21 cellular contexts compared by ENCODE assay signal in the genomic region with DNA sequence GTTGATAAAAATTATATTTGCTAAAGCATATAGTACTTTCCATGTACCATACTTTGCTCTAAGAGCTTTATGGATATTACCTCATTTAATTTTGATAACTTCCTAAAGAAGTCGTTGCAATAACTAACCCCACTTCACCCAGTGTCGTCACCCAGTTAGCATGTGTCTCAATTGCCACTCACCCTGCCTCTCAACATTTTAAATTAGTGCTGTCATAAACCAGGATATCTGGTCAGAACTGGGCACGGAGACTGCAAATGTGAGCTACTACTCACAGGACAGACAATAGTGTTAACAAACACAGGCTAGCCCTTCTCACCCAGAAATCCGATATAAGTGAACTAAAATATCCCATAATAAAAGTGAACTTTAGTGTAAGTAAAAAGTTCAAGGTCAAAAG.
DNase-seq lines count a peak whose midpoint lies in the region; ATAC-seq and TF ChIP-seq lines count a peak whose summit lies in the region.
"Had no signal": no experiment of that assay in that cellular context is flagged by ENCODE, and none has a peak within 500 bp of the region (broad histone marks: within the 10 kb centered on the region; RNA-seq: fewer than 3 reads in every experiment).

No MANE protein-coding gene starts in this region.

- no peaks in the 10 kb centered on the region for H3K27me3 ChIP-seq in left lung
- no peaks in the 10 kb centered on the region for H3K27me3 ChIP-seq in WERI-Rb-1 (ENCODE audit: insufficient read depth, low read depth, severe bottlenecking)
- H3K27me3 ChIP-seq: ascending aorta, BLaER1, gastroesophageal sphincter, ovary, stomach, transverse colon had no signal

- intact Hi-C loops in activated naive CD4-positive, alpha-beta T cell treated with anti-CD3 and anti-CD28 coated beads for 36 hours (cut with micrococcal nuclease) = loop anchor here (2.0 kb wide), 2 partner anchors 183 to 283 kb away; no protein-coding TSS in a partner anchor
- intact Hi-C loops in left lung (cut with DNase I) = loop anchor here in 1 of 2 donors (10.0 kb wide), 1 partner anchor 889 kb away; no protein-coding TSS in a partner anchor

- no peaks in the 10 kb centered on the region for H3K36me3 ChIP-seq in left lung
- H3K36me3 ChIP-seq in WERI-Rb-1 = no peaks in the 10 kb centered on the region
- H3K36me3 ChIP-seq: ovary, stomach, transverse colon had no signal

- H3K27ac ChIP-seq in left lung (peak overlapping the region; percentile 45 to 72), WERI-Rb-1 (no peak overlapping the region)
- H3K27ac ChIP-seq: ascending aorta, BLaER1, gastroesophageal sphincter, ovary, stomach had no signal

- H3K27me3 Mint-ChIP-seq in activated naive CD4-positive, alpha-beta T cell treated with anti-CD3 and anti-CD28 coated beads, Interleukin-2, amount 10 ng/mL, durations not matched to agents 7 days and 5 days = no peaks in the 10 kb centered on the region
- H3K27me3 Mint-ChIP-seq in activated naive CD4-positive, alpha-beta T cell treated with anti-CD3 and anti-CD28 coated beads for 36 hours (ENCODE audit: low read depth) = no peaks in the 10 kb centered on the region
- H3K27me3 Mint-ChIP-seq in T-helper 17 cell (no peaks in the 10 kb centered on the region), type B pancreatic cell (no peaks in the 10 kb centered on the region)
- H3K27me3 Mint-ChIP-seq: activated CD8-positive, alpha-beta T cell treated with anti-CD3 and anti-CD28 coated beads for 36 hours; central memory CD8-positive, alpha-beta T cell had no signal

- no peak overlapping the region for H3K4me3 Mint-ChIP-seq in activated naive CD4-positive, alpha-beta T cell treated with anti-CD3 and anti-CD28 coated beads, Interleukin-2, amount 10 ng/mL, durations not matched to agents 7 days and 5 days
- H3K4me3 Mint-ChIP-seq in activated naive CD4-positive, alpha-beta T cell treated with anti-CD3 and anti-CD28 coated beads for 36 hours = no peak overlapping the region
- H3K4me3 Mint-ChIP-seq in T-helper 17 cell = peak overlapping the region; percentile 39
- no peak overlapping the region for H3K4me3 Mint-ChIP-seq in type B pancreatic cell

- no peak for DNase-seq in activated naive CD4-positive, alpha-beta T cell treated with anti-CD3 and anti-CD28 coated beads, Interleukin-2, amount 10 ng/mL, durations not matched to agents 7 days and 5 days
- DNase-seq in activated naive CD4-positive, alpha-beta T cell treated with anti-CD3 and anti-CD28 coated beads for 36 hours = no peak
- DNase-seq in T-helper 17 cell (no peak), left lung (peak in 1 of 2 donors; percentile 43), type B pancreatic cell (ENCODE audit: extremely low spot score, unreplicated experiment) (no peak), WERI-Rb-1 (no peak), DMS114 treated with DMSO at 0.1 percent for 48 hours (lab: John Stamatoyannopoulos, UW; ENCODE audit: unreplicated experiment) (no peak), LoVo (ENCODE audit: low spot score) (no peak)
- DNase-seq: activated CD8-positive, alpha-beta T cell treated with anti-CD3 and anti-CD28 coated beads for 36 hours; DMS 273 treated with DMSO at 0.1 percent for 48 hours; islet precursor cell; NCI-H1105; NCI-H2081 treated with DMSO at 0.1 percent for 48 hours; NCI-H524 treated with DMSO at 0.1 percent for 48 hours; ovary; stomach; transverse colon had no signal

- TF ChIP-seq CTCF in left lung (IDR thresholded peaks at IDR 0.05) (no peak), type B pancreatic cell (conservative IDR thresholded peaks at IDR 0.05) (no peak), WERI-Rb-1 (IDR thresholded peaks at IDR 0.05; ENCODE audit: low read depth, low read length) (no peak)

- H3K27ac Mint-ChIP-seq in activated naive CD4-positive, alpha-beta T cell treated with anti-CD3 and anti-CD28 coated beads, Interleukin-2, amount 10 ng/mL, durations not matched to agents 7 days and 5 days = peak overlapping the region; percentile 64
- no peak overlapping the region for H3K27ac Mint-ChIP-seq in activated naive CD4-positive, alpha-beta T cell treated with anti-CD3 and anti-CD28 coated beads for 36 hours
- H3K27ac Mint-ChIP-seq in T-helper 17 cell = peak overlapping the region; percentile 86
- H3K27ac Mint-ChIP-seq in type B pancreatic cell = peak overlapping the region; percentile 99

- peaks cover 47% of the 10 kb centered on the region for H3K4me1 Mint-ChIP-seq in activated naive CD4-positive, alpha-beta T cell treated with anti-CD3 and anti-CD28 coated beads, Interleukin-2, amount 10 ng/mL, durations not matched to agents 7 days and 5 days
- peaks cover 35% of the 10 kb centered on the region for H3K4me1 Mint-ChIP-seq in activated naive CD4-positive, alpha-beta T cell treated with anti-CD3 and anti-CD28 coated beads for 36 hours (ENCODE audit: low read depth)
- H3K4me1 Mint-ChIP-seq in T-helper 17 cell = peaks cover 19% of the 10 kb centered on the region
- peaks cover 18% of the 10 kb centered on the region for H3K4me1 Mint-ChIP-seq in type B pancreatic cell (ENCODE audit: unreplicated experiment)

- H3K36me3 Mint-ChIP-seq in activated naive CD4-positive, alpha-beta T cell treated with anti-CD3 and anti-CD28 coated beads, Interleukin-2, amount 10 ng/mL, durations not matched to agents 7 days and 5 days = peaks cover 26% of the 10 kb centered on the region
- peaks cover 8% of the 10 kb centered on the region for H3K36me3 Mint-ChIP-seq in activated naive CD4-positive, alpha-beta T cell treated with anti-CD3 and anti-CD28 coated beads for 36 hours (ENCODE audit: low read depth)
- H3K36me3 Mint-ChIP-seq in T-helper 17 cell (ENCODE audit: low read depth) (peaks cover 8% of the 10 kb centered on the region), type B pancreatic cell (peaks cover 13% of the 10 kb centered on the region)

- no peaks in the 10 kb centered on the region for H3K4me1 ChIP-seq in left lung
- H3K4me1 ChIP-seq: ascending aorta, BLaER1, gastroesophageal sphincter had no signal

- H3K9me3 Mint-ChIP-seq in activated naive CD4-positive, alpha-beta T cell treated with anti-CD3 and anti-CD28 coated beads, Interleukin-2, amount 10 ng/mL, durations not matched to agents 7 days and 5 days = peaks cover 3% of the 10 kb centered on the region
- H3K9me3 Mint-ChIP-seq in activated naive CD4-positive, alpha-beta T cell treated with anti-CD3 and anti-CD28 coated beads for 36 hours = no peaks in the 10 kb centered on the region
- H3K9me3 Mint-ChIP-seq in type B pancreatic cell = no peaks in the 10 kb centered on the region
- H3K9me3 Mint-ChIP-seq: activated CD8-positive, alpha-beta T cell treated with anti-CD3 and anti-CD28 coated beads for 36 hours; central memory CD8-positive, alpha-beta T cell had no signal

- CTCF ChIA-PET in activated naive CD4-positive, alpha-beta T cell treated with anti-CD3 and anti-CD28 coated beads, Interleukin-2, amount 10 ng/mL, durations not matched to agents 7 days and 5 days (lab: Charles Lee) = interaction anchor here (1.9 kb wide), 1 partner anchor 474 kb away, joined by 6 read pairs; no protein-coding TSS in a partner anchor
- CTCF ChIA-PET in activated naive CD4-positive, alpha-beta T cell treated with anti-CD3 and anti-CD28 coated beads for 36 hours (lab: Charles Lee) = no interaction called here

- ATAC-seq in T-helper 17 cell = no peak
- ATAC-seq in left lung = peak; percentile 85
- ATAC-seq: gastroesophageal sphincter had no signal

- no peak overlapping the region for H3K4me3 ChIP-seq in left lung
- H3K4me3 ChIP-seq in WERI-Rb-1 (ENCODE audit: low read depth, low read length) = no peak overlapping the region
- H3K4me3 ChIP-seq: ascending aorta, BLaER1, gastroesophageal sphincter, ovary, stomach, transverse colon had no signal

- H3K9me3 ChIP-seq in T-helper 17 cell (ENCODE audit: control insufficient read depth, low read length, poor library complexity, severe bottlenecking) = no peaks in the 10 kb centered on the region
- no peaks in the 10 kb centered on the region for H3K9me3 ChIP-seq in left lung
- no peaks in the 10 kb centered on the region for H3K9me3 ChIP-seq in WERI-Rb-1 (ENCODE audit: severe bottlenecking)
- H3K9me3 ChIP-seq: ascending aorta, BLaER1, gastroesophageal sphincter, ovary, stomach, transverse colon had no signal
